14 cellular contexts compared by ENCODE assay signal in genomic region chr12:24499151-24500146, GRCh38.
A peak's percentile ranks its signal among the peaks of the same experiment; 100 is the strongest.
DNase-seq lines count a peak whose midpoint lies in the region; ATAC-seq and TF ChIP-seq lines count a peak whose summit lies in the region.
"Had no signal": no experiment of that assay in that cellular context is flagged by ENCODE, and none has a peak within 500 bp of the region (broad histone marks: within the 10 kb centered on the region; RNA-seq: fewer than 3 reads in every experiment).

No MANE protein-coding gene starts in this region.

- intact Hi-C loops in sciatic nerve (cut with DNase I), result no loop called here

- no peak for TF ChIP-seq POLR2A in erythroblast (IDR thresholded peaks at IDR 0.05; ENCODE audit: low read length)

- ATAC-seq in sciatic nerve, result peak; percentile 90
- ATAC-seq in HG03280 (IDR thresholded peaks at IDR 0.05; ENCODE audit: unreplicated experiment), result no peak
- ATAC-seq in GM18498 (IDR thresholded peaks at IDR 0.05; ENCODE audit: unreplicated experiment), result no peak
- ATAC-seq in GM19023 (IDR thresholded peaks at IDR 0.05; ENCODE audit: unreplicated experiment), result no peak
- ATAC-seq: activated CD4-positive, alpha-beta T cell treated with anti-CD3 and anti-CD28 coated beads for 36 hours; stimulated activated naive CD8-positive, alpha-beta T cell treated with anti-CD3 and anti-CD28 coated beads, Interleukin-15, Interleukin-2, amounts not matched to agents 100 U/mL and 50 U/mL, for 24 hours had no signal

- DNase-seq in EH (ENCODE audit: low read depth), result peak; percentile 78
- DNase-seq in amniotic epithelial cell (ENCODE audit: low read depth), result peak; percentile 84
- peak; percentile 49 for DNase-seq in glomerular visceral epithelial cell (ENCODE audit: extremely low spot score)
- no peak for DNase-seq in sciatic nerve (ENCODE audit: low spot score)
- DNase-seq in erythroblast (lab: John Stamatoyannopoulos, UW), result no peak
- DNase-seq: activated CD4-positive, alpha-beta T cell treated with anti-CD3 and anti-CD28 coated beads for 36 hours; activated naive CD4-positive, alpha-beta T cell; CD4-positive, alpha-beta memory T cell; SHP77 treated with DMSO at 0.1 percent for 48 hours; stimulated activated CD4-positive, alpha-beta T cell treated with anti-CD3 and anti-CD28 coated beads, Interleukin-15, amount 100 ng/mL, for 24 hours; stimulated activated naive CD8-positive, alpha-beta T cell treated with anti-CD3 and anti-CD28 coated beads, Interleukin-15, Interleukin-2, amounts not matched to agents 100 U/mL and 50 U/mL, for 24 hours had no signal

Comparison
In these comparisons a context has a peak if more than half of its experiments do, and no peak if none do; other contexts are left out.
1. DNase-seq: peak in EH (single experiment), amniotic epithelial cell (single experiment) and glomerular visceral epithelial cell (single experiment); none in sciatic nerve (single experiment) and erythroblast (0 of 2).